10 cellular contexts compared by ENCODE assay signal in genomic region chr9:114112778-114113585, GRCh38. TPM values are rescaled to one million over a fixed set of nuclear protein-coding genes. Genes with fewer than 3 reads are reported as not detected.
A peak's percentile ranks its signal among the peaks of the same experiment; 100 is the strongest.
DNase-seq lines count a peak whose midpoint lies in the region; ATAC-seq and TF ChIP-seq lines count a peak whose summit lies in the region.
"Had no signal": no experiment of that assay in that cellular context is flagged by ENCODE, and none has a peak within 500 bp of the region (broad histone marks: within the 10 kb centered on the region; RNA-seq: fewer than 3 reads in every experiment).

No MANE protein-coding gene starts in this region.

- 28 to 38% methylated on average over 8 to 10 of the region's 10 CpGs for WGBS in testis, 2 donors

- TF ChIP-seq CTCF in colonic mucosa (IDR thresholded peaks at IDR 0.05) (no peak), testis (IDR thresholded peaks at IDR 0.05) (no peak)

- H3K27ac ChIP-seq in colonic mucosa: no peak overlapping the region
- H3K27ac ChIP-seq in testis: peak overlapping the region; percentile 51 to 57

- H3K36me3 ChIP-seq in colonic mucosa (no peaks in the 10 kb centered on the region), testis (ENCODE audit: low read depth, missing control alignments) (no peaks in the 10 kb centered on the region)

- H3K4me1 ChIP-seq in colonic mucosa (no peaks in the 10 kb centered on the region), testis (peaks cover 29% of the 10 kb centered on the region)

- no peak for ATAC-seq in activated T-cell treated with anti-CD3 and anti-CD28 coated beads, Interleukin-2, amount 50 U/mL, for 4 hours

- no peak overlapping the region for H3K4me3 Mint-ChIP-seq in activated T-cell treated with anti-CD3 and anti-CD28 coated beads, Interleukin-2, amount 50 U/mL, for 4 hours
- H3K4me3 Mint-ChIP-seq: T-helper 2 cell treated with Interferon-gamma antibody and Interleukin-4, amounts not matched to agents 5 μg/mL and 100 μg/mL, for 36 hours had no signal

- no peak overlapping the region for H3K9ac ChIP-seq in colonic mucosa (ENCODE audit: low read depth in 2 of 2, low read length in 2 of 2)

- H3K4me3 ChIP-seq in colonic mucosa (no peak overlapping the region), testis (no peak overlapping the region)

- TF ChIP-seq POLR2A in testis (IDR thresholded peaks at IDR 0.05): no peak

- H3K4me1 Mint-ChIP-seq in activated T-cell treated with anti-CD3 and anti-CD28 coated beads, Interleukin-2, amount 50 U/mL, for 4 hours (ENCODE audit: low read depth): no peaks in the 10 kb centered on the region

- no peaks in the 10 kb centered on the region for H3K9me3 Mint-ChIP-seq in activated T-cell treated with anti-CD3 and anti-CD28 coated beads, Interleukin-2, amount 50 U/mL, for 4 hours
- H3K9me3 Mint-ChIP-seq: T-helper 2 cell treated with Interferon-gamma antibody and Interleukin-4, amounts not matched to agents 5 μg/mL and 100 μg/mL, for 36 hours had no signal

- intact Hi-C loops in colonic mucosa (cut with DNase I): no loop called here
- intact Hi-C loops in testis (cut with DNase I; ENCODE audit: low total_unique reads): no loop called here

- H3K27me3 ChIP-seq in colonic mucosa: no peaks in the 10 kb centered on the region
- H3K27me3 ChIP-seq in testis: no peaks in the 10 kb centered on the region

- H3K27me3 Mint-ChIP-seq in activated T-cell treated with anti-CD3 and anti-CD28 coated beads, Interleukin-2, amount 50 U/mL, for 4 hours (ENCODE audit: low read depth): peaks cover 24% of the 10 kb centered on the region

- H3K36me3 Mint-ChIP-seq in activated T-cell treated with anti-CD3 and anti-CD28 coated beads, Interleukin-2, amount 50 U/mL, for 4 hours (ENCODE audit: insufficient read depth): no peaks in the 10 kb centered on the region

- H3K9me3 ChIP-seq in colonic mucosa: no peaks in the 10 kb centered on the region
- H3K9me3 ChIP-seq in testis: no peaks in the 10 kb centered on the region

- DNase-seq in LHCN-M2 (ENCODE audit: low read depth) (peak; percentile 46), colonic mucosa (peak; percentile 64), left kidney (ENCODE audit: low read depth, low spot score) (peak; percentile 32), testis (peak; percentile 96), SKM-1 (lab: John Stamatoyannopoulos, UW; ENCODE audit: unreplicated experiment) (no peak), NCI-H2107 (lab: John Stamatoyannopoulos, UW) (no peak), GF-D8 (lab: John Stamatoyannopoulos, UW) (no peak)
- DNase-seq in activated T-cell treated with anti-CD3 and anti-CD28 coated beads, Interleukin-2, amount 50 U/mL, for 4 hours: no peak
- DNase-seq: NCI-H187 had no signal

RNA-seq across cellular contexts. Expression of gene KIF12, which starts 13.9 kb away (rescaled TPM):
- total RNA-seq in LHCN-M2 (2014; rRNA removed) (not detected in 2 replicates), colonic mucosa (10 to 100 TPM; 27.2 to 33.8 TPM), testis (1 to 10 TPM; 5.4 to 9.2 TPM)
- polyA plus RNA-seq in LHCN-M2 (2012): not detected
- polyA plus RNA-seq in testis (ENCODE audit: insufficient read depth, low read depth, low replicate concordance): 7.1 TPM
- under 1 TPM in 1 of 3 donors, not detected in 2; 0.10 TPM for total RNA-seq in activated T-cell treated with anti-CD3 and anti-CD28 coated beads, Interleukin-2, amount 50 U/mL, for 4 hours

RNA-seq across cellular contexts. Expression of gene AMBP, which starts 34.9 kb away (rescaled TPM):
- total RNA-seq in LHCN-M2 (2014; rRNA removed): not detected in 2 replicates
- 0.21 TPM for polyA plus RNA-seq in LHCN-M2 (2012)
- 1 to 10 TPM; 1.5 to 5.7 TPM for total RNA-seq in colonic mucosa
- under 1 TPM; 0.47 to 0.68 TPM for total RNA-seq in testis
- 0.88 TPM for polyA plus RNA-seq in testis (ENCODE audit: insufficient read depth, low read depth, low replicate concordance)
- 1 to 10 TPM; 1.1 to 1.7 (median 1.5) TPM for total RNA-seq in activated T-cell treated with anti-CD3 and anti-CD28 coated beads, Interleukin-2, amount 50 U/mL, for 4 hours

RNA-seq across cellular contexts. Expression of gene COL27A1, which starts 42.4 kb away (rescaled TPM):
- total RNA-seq in LHCN-M2 (2014; rRNA removed) (6.7 and 11.4 TPM in 2 replicates), colonic mucosa (1 to 10 TPM; 2.9 to 4.2 TPM), testis (10 to 100 TPM; 25.7 to 68.8 TPM)
- polyA plus RNA-seq in LHCN-M2 (2012): 3.5 TPM
- polyA plus RNA-seq in testis (ENCODE audit: insufficient read depth, low read depth, low replicate concordance): 9.3 TPM
- 1 to 10 TPM; 1.4 to 2.8 (median 1.7) TPM for total RNA-seq in activated T-cell treated with anti-CD3 and anti-CD28 coated beads, Interleukin-2, amount 50 U/mL, for 4 hours

Comparison
In these comparisons a context has a peak if more than half of its experiments do, and no peak if none do; other contexts are left out.
1. DNase-seq: peak in LHCN-M2 (single experiment), colonic mucosa (single experiment), left kidney (single experiment) and testis (single experiment); none in SKM-1 (single experiment), activated T-cell treated with anti-CD3 and anti-CD28 coated beads, Interleukin-2, amount 50 U/mL, for 4 hours (single experiment), NCI-H2107 (single experiment) and GF-D8 (single experiment).